Comparison of ENCODE assay signal across 30 cellular contexts in the genomic region with DNA sequence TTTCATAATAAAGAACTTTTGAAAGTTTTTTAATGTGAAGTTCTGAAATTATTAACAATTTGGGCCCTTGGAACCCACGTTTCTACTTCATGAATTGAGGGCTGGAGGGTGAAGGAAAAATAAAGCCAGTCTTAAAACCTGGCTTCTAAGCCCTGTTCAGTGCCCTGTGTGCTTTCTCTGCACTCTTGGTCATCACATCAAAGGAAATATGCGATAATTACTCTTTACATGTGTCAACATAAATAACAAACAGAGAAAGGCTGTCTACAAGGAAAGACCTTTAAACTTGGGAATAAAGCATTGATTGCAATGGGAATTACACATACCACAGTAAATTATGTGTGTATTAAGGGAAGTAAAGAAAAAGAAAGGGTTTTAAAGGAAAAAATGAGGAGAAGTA.
"Had no signal": no experiment of that assay in that cellular context is flagged by ENCODE, and none has a peak within 500 bp of the region (broad histone marks: within the 10 kb centered on the region; RNA-seq: fewer than 3 reads in every experiment).

No MANE protein-coding gene starts in this region.

- H3K4me3 ChIP-seq: ascending aorta, coronary artery, dorsolateral prefrontal cortex had no signal

- ATAC-seq: activated CD8-positive, alpha-beta T cell treated with anti-CD3 and anti-CD28 coated beads for 36 hours; esophagus mucosa; T-helper 17 cell had no signal

- H3K27me3 Mint-ChIP-seq: activated CD8-positive, alpha-beta T cell treated with anti-CD3 and anti-CD28 coated beads for 36 hours; dendritic cell treated with granulocyte-macrophage colony-stimulating factor and Interleukin-4, amounts not matched to agents 40 ng/mL and 50 ng/mL, for 4 days had no signal

- H3K4me3 Mint-ChIP-seq: activated CD8-positive, alpha-beta T cell treated with anti-CD3 and anti-CD28 coated beads for 36 hours; activated naive CD4-positive, alpha-beta T cell treated with anti-CD3 and anti-CD28 coated beads, Interleukin-2, amount 10 ng/mL, durations not matched to agents 7 days and 5 days; activated naive CD8-positive, alpha-beta T cell treated with anti-CD3 and anti-CD28 coated beads, Interleukin-2, amount 10 ng/mL, durations not matched to agents 7 days and 5 days; central memory CD8-positive, alpha-beta T cell; dendritic cell treated with granulocyte-macrophage colony-stimulating factor and Interleukin-4, amounts not matched to agents 40 ng/mL and 50 ng/mL, for 4 days; endodermal cell; T-helper 17 cell; T-helper 2 cell treated with Interferon-gamma antibody and Interleukin-4, amounts not matched to agents 5 μg/mL and 100 μg/mL, for 36 hours had no signal

- DNase-seq: activated CD4-positive, alpha-beta T cell treated with anti-CD3 and anti-CD28 coated beads for 4 hours; activated CD4-positive, alpha-beta T cell treated with anti-CD3 and anti-CD28 coated beads, Interleukin-2, amount 50 U/mL, for 1 hour; activated CD4-positive, alpha-beta T cell treated with anti-CD3 and anti-CD28 coated beads, Interleukin-2, amount 50 U/mL, for 48 hours; activated CD4-positive, CD25-positive, alpha-beta regulatory T cell; activated CD4-positive, CD25-positive, alpha-beta regulatory T cell treated with anti-CD3 and anti-CD28 coated beads, Interleukin-2, amount 50 U/mL, for 72 hours; activated CD8-positive, alpha-beta memory T cell treated with anti-CD3 and anti-CD28 coated beads for 24 hours; activated CD8-positive, alpha-beta T cell treated with anti-CD3 and anti-CD28 coated beads for 36 hours; activated gamma-delta T cell; activated naive CD4-positive, alpha-beta T cell; activated naive CD4-positive, alpha-beta T cell treated with anti-CD3 and anti-CD28 coated beads, Interleukin-2, amount 10 ng/mL, durations not matched to agents 7 days and 5 days; activated naive CD8-positive, alpha-beta T cell treated with anti-CD3 and anti-CD28 coated beads, Interleukin-2, amount 10 ng/mL, durations not matched to agents 7 days and 5 days; activated T-cell treated with anti-CD3 and anti-CD28 coated beads, Interleukin-2, amount 50 U/mL, for 1 hour; brain microvascular endothelial cell; dorsolateral prefrontal cortex; effector memory CD4-positive, alpha-beta T cell; endodermal cell; foreskin fibroblast; head of caudate nucleus; SW 1271; T-helper 1 cell; T-helper 17 cell; T1000 had no signal

- H3K9me3 ChIP-seq: ascending aorta had no signal

- H3K36me3 ChIP-seq: ascending aorta, brain microvascular endothelial cell had no signal

- H3K4me1 ChIP-seq: ascending aorta had no signal

- H3K4me1 Mint-ChIP-seq: central memory CD8-positive, alpha-beta T cell; T-helper 17 cell had no signal

- H3K36me3 Mint-ChIP-seq: activated naive CD4-positive, alpha-beta T cell treated with anti-CD3 and anti-CD28 coated beads, Interleukin-2, amount 10 ng/mL, durations not matched to agents 7 days and 5 days; activated naive CD8-positive, alpha-beta T cell treated with anti-CD3 and anti-CD28 coated beads, Interleukin-2, amount 10 ng/mL, durations not matched to agents 7 days and 5 days had no signal

- H3K27me3 ChIP-seq: ascending aorta, brain microvascular endothelial cell, dorsolateral prefrontal cortex had no signal

- H3K27ac ChIP-seq: ascending aorta, brain microvascular endothelial cell, coronary artery, dorsolateral prefrontal cortex had no signal

- H3K27ac Mint-ChIP-seq: activated CD8-positive, alpha-beta T cell treated with anti-CD3 and anti-CD28 coated beads for 36 hours; activated naive CD4-positive, alpha-beta T cell treated with anti-CD3 and anti-CD28 coated beads, Interleukin-2, amount 10 ng/mL, durations not matched to agents 7 days and 5 days; activated naive CD8-positive, alpha-beta T cell treated with anti-CD3 and anti-CD28 coated beads, Interleukin-2, amount 10 ng/mL, durations not matched to agents 7 days and 5 days; dendritic cell treated with granulocyte-macrophage colony-stimulating factor and Interleukin-4, amounts not matched to agents 40 ng/mL and 50 ng/mL, for 4 days; endodermal cell; T-helper 17 cell; T-helper 2 cell treated with Interferon-gamma antibody and Interleukin-4, amounts not matched to agents 5 μg/mL and 100 μg/mL, for 36 hours had no signal

- FAIRE-seq: bronchial epithelial cell, frontal cortex had no signal

- H3K9me3 Mint-ChIP-seq: activated CD8-positive, alpha-beta T cell treated with anti-CD3 and anti-CD28 coated beads for 36 hours; activated naive CD4-positive, alpha-beta T cell treated with anti-CD3 and anti-CD28 coated beads, Interleukin-2, amount 10 ng/mL, durations not matched to agents 7 days and 5 days; central memory CD8-positive, alpha-beta T cell; dendritic cell treated with granulocyte-macrophage colony-stimulating factor and Interleukin-4, amounts not matched to agents 40 ng/mL and 50 ng/mL, for 4 days; endodermal cell; T-helper 2 cell treated with Interferon-gamma antibody and Interleukin-4, amounts not matched to agents 5 μg/mL and 100 μg/mL, for 36 hours had no signal
